Comparison of ENCODE assay signal across 8 cellular contexts in genomic region chr3:132722165-132723023, GRCh38. TPM values are rescaled to one million over a fixed set of nuclear protein-coding genes. Genes with fewer than 3 reads are reported as not detected.
DNase-seq lines count a peak whose midpoint lies in the region; ATAC-seq and TF ChIP-seq lines count a peak whose summit lies in the region.

A gene with protein sequence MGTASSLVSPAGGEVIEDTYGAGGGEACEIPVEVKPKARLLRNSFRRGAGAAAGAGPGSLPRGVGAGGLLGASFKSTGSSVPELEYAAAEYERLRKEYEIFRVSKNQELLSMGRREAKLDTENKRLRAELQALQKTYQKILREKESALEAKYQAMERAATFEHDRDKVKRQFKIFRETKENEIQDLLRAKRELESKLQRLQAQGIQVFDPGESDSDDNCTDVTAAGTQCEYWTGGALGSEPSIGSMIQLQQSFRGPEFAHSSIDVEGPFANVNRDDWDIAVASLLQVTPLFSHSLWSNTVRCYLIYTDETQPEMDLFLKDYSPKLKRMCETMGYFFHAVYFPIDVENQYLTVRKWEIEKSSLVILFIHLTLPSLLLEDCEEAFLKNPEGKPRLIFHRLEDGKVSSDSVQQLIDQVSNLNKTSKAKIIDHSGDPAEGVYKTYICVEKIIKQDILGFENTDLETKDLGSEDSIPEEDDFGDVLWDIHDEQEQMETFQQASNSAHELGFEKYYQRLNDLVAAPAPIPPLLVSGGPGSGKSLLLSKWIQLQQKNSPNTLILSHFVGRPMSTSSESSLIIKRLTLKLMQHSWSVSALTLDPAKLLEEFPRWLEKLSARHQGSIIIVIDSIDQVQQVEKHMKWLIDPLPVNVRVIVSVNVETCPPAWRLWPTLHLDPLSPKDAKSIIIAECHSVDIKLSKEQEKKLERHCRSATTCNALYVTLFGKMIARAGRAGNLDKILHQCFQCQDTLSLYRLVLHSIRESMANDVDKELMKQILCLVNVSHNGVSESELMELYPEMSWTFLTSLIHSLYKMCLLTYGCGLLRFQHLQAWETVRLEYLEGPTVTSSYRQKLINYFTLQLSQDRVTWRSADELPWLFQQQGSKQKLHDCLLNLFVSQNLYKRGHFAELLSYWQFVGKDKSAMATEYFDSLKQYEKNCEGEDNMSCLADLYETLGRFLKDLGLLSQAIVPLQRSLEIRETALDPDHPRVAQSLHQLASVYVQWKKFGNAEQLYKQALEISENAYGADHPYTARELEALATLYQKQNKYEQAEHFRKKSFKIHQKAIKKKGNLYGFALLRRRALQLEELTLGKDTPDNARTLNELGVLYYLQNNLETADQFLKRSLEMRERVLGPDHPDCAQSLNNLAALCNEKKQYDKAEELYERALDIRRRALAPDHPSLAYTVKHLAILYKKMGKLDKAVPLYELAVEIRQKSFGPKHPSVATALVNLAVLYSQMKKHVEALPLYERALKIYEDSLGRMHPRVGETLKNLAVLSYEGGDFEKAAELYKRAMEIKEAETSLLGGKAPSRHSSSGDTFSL (N-terminal part only) (minus strand): TSS chr3:132722409. CDS start chr3:132722355, 54 bp downstream.

- peak within 1 kb of the TSS; percentile 93 for H3K4me3 Mint-ChIP-seq in progenitor cell of endocrine pancreas (ENCODE audit: low read depth)

- TF ChIP-seq CTCF in GM13976 (IDR thresholded peaks at IDR 0.05; ENCODE audit: borderline replicate concordance, control extremely low read depth, extremely low read depth, insufficient read depth, missing control alignments) (no peak), heart right ventricle (IDR thresholded peaks at IDR 0.05) (peak in 2 of 9 donors; percentile 10 to 15), progenitor cell of endocrine pancreas (IDR thresholded peaks at IDR 0.05; ENCODE audit: unreplicated experiment) (peak; percentile 30)

- ATAC-seq in HG02852 (IDR thresholded peaks at IDR 0.05; ENCODE audit: unreplicated experiment) = peak; percentile 84
- ATAC-seq in heart right ventricle = peak; percentile 92 to 96 (median 94)

- H3K9me3 Mint-ChIP-seq in progenitor cell of endocrine pancreas (ENCODE audit: low read depth) = no peaks in the 10 kb centered on the region

- H3K36me3 Mint-ChIP-seq in progenitor cell of endocrine pancreas (ENCODE audit: insufficient read depth) = peaks cover 1% of the 10 kb centered on the region

- intact Hi-C loops in T-helper 1 cell treated with Interleukin-12 subunit alpha and Interleukin-12 subunit beta and Interleukin-4 antibody, amounts not matched to agents 30 ng/mL and 1 ng/mL, for 36 hours (cut with micrococcal nuclease) = loop anchor here (1.0 to 5.0 kb wide), 14 partner anchors 62 to 1975 kb away; partner anchors contain the start of genes ASTE1, CDV3, CEP63 and DNAJC13
- intact Hi-C loops in heart right ventricle (cut with DNase I) = loop anchor here in 8 of 10 donors (2.0 to 10.0 kb wide), 7 partner anchors 60 to 1765 kb away; partner anchors contain the start of genes CDV3 (in 6 of the 8), ANAPC13 (in 1 of the 8), CEP63 (in 1 of the 8) and UBA5 (in 1 of the 8)

- WGBS in heart right ventricle, 2 donors = 2 to 3% methylated on average over 70 to 94 of the region's 96 CpGs
- 2% methylated on average over 95 of the region's 96 CpGs for WGBS in urinary bladder

- no peaks in the 10 kb centered on the region for H3K27me3 Mint-ChIP-seq in progenitor cell of endocrine pancreas

- DNase-seq in GM13976 (ENCODE audit: low spot score) = peak; percentile 99
- peak; percentile 98 for DNase-seq in NCI-H146 (lab: John Stamatoyannopoulos, UW)
- DNase-seq in amniotic epithelial cell (ENCODE audit: low read depth) = peak; percentile 94
- DNase-seq in heart right ventricle = peak; percentile 99
- DNase-seq in progenitor cell of endocrine pancreas (ENCODE audit: low spot score, unreplicated experiment) = peak; percentile 93

- no peaks in the 10 kb centered on the region for H3K27me3 ChIP-seq in heart right ventricle

- H3K4me1 Mint-ChIP-seq in progenitor cell of endocrine pancreas (ENCODE audit: low read depth) = peaks cover 19% of the 10 kb centered on the region

- H3K36me3 ChIP-seq in heart right ventricle (peaks cover 0 to 28% (median 9%) of the 10 kb centered on the region in 9 donors), urinary bladder (ENCODE audit: insufficient read depth) (no peaks in the 10 kb centered on the region)

- peak within 1 kb of the TSS; percentile 32 to 95 (median 84) for H3K4me3 ChIP-seq in heart right ventricle
- peak within 1 kb of the TSS; percentile 95 for H3K4me3 ChIP-seq in urinary bladder (ENCODE audit: low read depth, low read length)

- H3K27ac ChIP-seq in heart right ventricle (peak within 1 kb of the TSS; percentile 88 to 99 (median 98)), urinary bladder (ENCODE audit: low read depth) (peak within 1 kb of the TSS; percentile 94)

- in situ Hi-C loops in GM13976 (cut with MboI; ENCODE audit: low sequenced_read_pairs, unreplicated experiment) = no loop called here

- no peaks in the 10 kb centered on the region for H3K9me3 ChIP-seq in heart right ventricle

- H3K27ac Mint-ChIP-seq in progenitor cell of endocrine pancreas = peak within 1 kb of the TSS; percentile 97

- H3K4me1 ChIP-seq in heart right ventricle (peaks cover 9 to 48% (median 37%) of the 10 kb centered on the region in 9 donors), urinary bladder (ENCODE audit: insufficient read depth) (no peaks in the 10 kb centered on the region)

RNA-seq across cellular contexts. Expression of the gene that starts here (rescaled TPM):
- 14.1 and 18.9 TPM in 2 replicates for total RNA-seq in T-helper 1 cell treated with Interleukin-12 subunit alpha and Interleukin-12 subunit beta and Interleukin-4 antibody, amounts not matched to agents 30 ng/mL and 1 ng/mL, for 36 hours
- 10 to 100 TPM in 6 of 10 donors, 1 to 10 TPM in 4; 6.6 to 13.7 (median 10.2) TPM for total RNA-seq in heart right ventricle
- 10 to 100 TPM in 1 of 2 donors, 1 to 10 TPM in 1; 3.8 to 21.3 TPM for polyA plus RNA-seq in heart right ventricle
- total RNA-seq in progenitor cell of endocrine pancreas = 22.2 and 24.8 TPM in 2 replicates
- 104 TPM for total RNA-seq in urinary bladder
- 13.0 TPM for polyA plus RNA-seq in urinary bladder

Comparison
In these comparisons a context has a peak if more than half of its experiments do, and no peak if none do; other contexts are left out.
1. Peak in every context shown above with its lines: DNase-seq, ATAC-seq, H3K4me3 ChIP-seq and H3K27ac ChIP-seq.